ENCODE assay signal across 13 cellular contexts in genomic region chr11:116742104-116742503, GRCh38. TPM values are rescaled to one million over a fixed set of nuclear protein-coding genes. Genes with fewer than 3 reads are reported as not detected.
A peak's percentile ranks its signal among the peaks of the same experiment; 100 is the strongest.
DNase-seq lines count a peak whose midpoint lies in the region; ATAC-seq, FAIRE-seq and TF ChIP-seq lines count a peak whose summit lies in the region.
"Had no signal": no experiment of that assay in that cellular context is flagged by ENCODE, and none has a peak within 500 bp of the region (broad histone marks: within the 10 kb centered on the region; RNA-seq: fewer than 3 reads in every experiment).

No MANE protein-coding gene starts in this region.

- no peaks in the 10 kb centered on the region for H3K27me3 ChIP-seq in right lobe of liver
- H3K27me3 ChIP-seq: neural progenitor cell had no signal

- peak overlapping the region; percentile 62 for H3K27ac Mint-ChIP-seq in T-helper 17 cell
- H3K27ac Mint-ChIP-seq: activated CD8-positive, alpha-beta T cell treated with anti-CD3 and anti-CD28 coated beads for 36 hours; activated T-cell treated with anti-CD3 and anti-CD28 coated beads, Interleukin-2, amount 50 U/mL, for 72 hours; neural progenitor cell had no signal

- H3K36me3 ChIP-seq in right lobe of liver, result peaks cover 0 to 4% (median 0%) of the 10 kb centered on the region in 4 donors
- H3K36me3 ChIP-seq: neural progenitor cell had no signal

- no peaks in the 10 kb centered on the region for H3K27me3 Mint-ChIP-seq in T-helper 17 cell
- H3K27me3 Mint-ChIP-seq: activated CD8-positive, alpha-beta T cell treated with anti-CD3 and anti-CD28 coated beads for 36 hours; CD8-positive, alpha-beta memory T cell had no signal

- H3K27ac ChIP-seq in right lobe of liver, result no peak overlapping the region
- H3K27ac ChIP-seq: neural progenitor cell had no signal

- no peaks in the 10 kb centered on the region for H3K4me1 ChIP-seq in right lobe of liver
- H3K4me1 ChIP-seq: neural progenitor cell had no signal

- no peaks in the 10 kb centered on the region for H3K36me3 Mint-ChIP-seq in T-helper 17 cell (ENCODE audit: low read depth)

- H3K9me3 ChIP-seq in T-helper 17 cell (ENCODE audit: control insufficient read depth, low read length, poor library complexity, severe bottlenecking) (no peaks in the 10 kb centered on the region), right lobe of liver (no peaks in the 10 kb centered on the region)

- TF ChIP-seq POLR2A in GM12891 (IDR thresholded peaks at IDR 0.05; ENCODE audit: low read depth, low read length), result no peak
- TF ChIP-seq POLR2A in right lobe of liver (IDR thresholded peaks at IDR 0.05), result no peak

- no peak for DNase-seq in GM12891 (ENCODE audit: insufficient read length, low spot score)
- DNase-seq in T-helper 17 cell, result no peak
- DNase-seq in epithelial cell of esophagus (ENCODE audit: low read depth), result peak; percentile 27
- no peak for DNase-seq in omental fat pad (ENCODE audit: low spot score)
- DNase-seq in right lobe of liver, result no peak
- DNase-seq: CD8-positive, alpha-beta memory T cell had no signal

- no peaks in the 10 kb centered on the region for H3K4me1 Mint-ChIP-seq in T-helper 17 cell
- H3K4me1 Mint-ChIP-seq: CD8-positive, alpha-beta memory T cell had no signal

- no peak for TF ChIP-seq CTCF in epithelial cell of esophagus (IDR thresholded peaks at IDR 0.05; ENCODE audit: insufficient read depth, low read depth, low read length, missing control alignments)
- TF ChIP-seq CTCF in omental fat pad (IDR thresholded peaks at IDR 0.05), result no peak
- no peak for TF ChIP-seq CTCF in right lobe of liver (IDR thresholded peaks at IDR 0.05)

- 72% methylated on average over 4 of the region's 6 CpGs for WGBS in right lobe of liver (ENCODE audit: insufficient coverage, low coverage, low lambda C conversion rate, missing lambda C conversion rate)

- H3K4me3 ChIP-seq in epithelial cell of esophagus (ENCODE audit: low read length) (no peak overlapping the region), right lobe of liver (no peak overlapping the region)
- H3K4me3 ChIP-seq: neural progenitor cell had no signal

- peak; percentile 45 for FAIRE-seq in GM12891 (lab: Jason Lieb, UNC)
- FAIRE-seq: urothelium cell line had no signal

- intact Hi-C loops in right lobe of liver (cut with DNase I), result no loop called here

- no peak for ATAC-seq in T-helper 17 cell
- peak; percentile 73 for ATAC-seq in omental fat pad (ENCODE audit: low FRiP score)
- ATAC-seq in right lobe of liver, result no peak
- no peak for ATAC-seq in GM18502 (IDR thresholded peaks at IDR 0.05; ENCODE audit: poor library complexity, unreplicated experiment)
- no peak for ATAC-seq in GM19035 (IDR thresholded peaks at IDR 0.05; ENCODE audit: unreplicated experiment)

- H3K4me3 Mint-ChIP-seq in T-helper 17 cell, result no peak overlapping the region
- H3K4me3 Mint-ChIP-seq: activated CD8-positive, alpha-beta T cell treated with anti-CD3 and anti-CD28 coated beads for 36 hours; activated T-cell treated with anti-CD3 and anti-CD28 coated beads, Interleukin-2, amount 50 U/mL, for 72 hours; CD8-positive, alpha-beta memory T cell; neural progenitor cell had no signal

TF ChIP-seq in GM12891, 5 proteins besides CTCF, POLR2A, EP300 and RAD21:
- no peak for TF ChIP-seq PAX5 (IDR thresholded peaks at IDR 0.05; ENCODE audit: insufficient read depth, low read length, severe bottlenecking)
- no peak for TF ChIP-seq POU2F2 (IDR thresholded peaks at IDR 0.05; ENCODE audit: low read depth, low read length)
- no peak for TF ChIP-seq SPI1 (IDR thresholded peaks at IDR 0.05; ENCODE audit: low read depth, low read length)
- TF ChIP-seq POLR2AphosphoS5 (IDR thresholded peaks at IDR 0.05; ENCODE audit: low read depth, low read length), result no peak

RNA-seq across cellular contexts. Expression of gene BUD13, which starts 30.7 kb away (rescaled TPM):
- polyA plus RNA-seq in GM12891 (2012; ENCODE audit: low read depth, missing spikeins), result 11.7 TPM
- 10 to 100 TPM; 11.5 to 11.8 TPM for total RNA-seq in T-helper 17 cell
- total RNA-seq in omental fat pad, result 10 to 100 TPM in 3 of 4 donors, 1 to 10 TPM in 1; 9.7 to 18.8 (median 12.0) TPM
- total RNA-seq in right lobe of liver, result 1 to 10 TPM; 3.6 to 6.3 (median 5.0) TPM

RNA-seq across cellular contexts. Expression of gene ZPR1, which starts 45.7 kb away (rescaled TPM):
- polyA plus RNA-seq in GM12891 (2012; ENCODE audit: low read depth, missing spikeins), result 32.3 TPM
- total RNA-seq in T-helper 17 cell (100 to 1,000 TPM in 1 of 2 donors, 10 to 100 TPM in 1; 87.1 to 107 TPM), omental fat pad (10 to 100 TPM; 23.5 to 83.9 (median 54.6) TPM), right lobe of liver (10 to 100 TPM; 17.9 to 86.6 (median 30.2) TPM)

RNA-seq across cellular contexts. Expression of gene APOA5, which starts 49.6 kb away (rescaled TPM):
- not detected for polyA plus RNA-seq in GM12891 (2012; ENCODE audit: low read depth, missing spikeins)
- total RNA-seq in T-helper 17 cell (not detected), omental fat pad (not detected), right lobe of liver (1,000 to 10,000 TPM in 1 of 6 experiments, 100 to 1,000 TPM in 4, 10 to 100 TPM in 1; 57.8 to 1,064 (median 724) TPM)
- total RNA-seq: activated CD8-positive, alpha-beta T cell treated with anti-CD3 and anti-CD28 coated beads for 36 hours; activated T-cell treated with anti-CD3 and anti-CD28 coated beads, Interleukin-2, amount 50 U/mL, for 72 hours; CD8-positive, alpha-beta memory T cell; mononuclear cell had no signal
- polyA plus RNA-seq: CD8-positive, alpha-beta memory T cell had no signal

Comparison
In these comparisons a context has a peak if more than half of its experiments do, and no peak if none do; other contexts are left out.
1. RNA of gene APOA5, which starts 49.6 kb away (total RNA-seq): 57.8 to 1,064 TPM in right lobe of liver; not detected in T-helper 17 cell and not detected in omental fat pad; every median in the first group is over 10 times any median in the second.